Comparison of ENCODE assay signal across 16 cellular contexts in genomic region chr5:88956416-88956815, GRCh38.
"Had no signal": no experiment of that assay in that cellular context is flagged by ENCODE, and none has a peak within 500 bp of the region (broad histone marks: within the 10 kb centered on the region; RNA-seq: fewer than 3 reads in every experiment).

No MANE protein-coding gene starts in this region.

- H3K4me1 ChIP-seq: lower lobe of right lung had no signal

- H3K36me3 ChIP-seq: cardiac muscle cell, lower lobe of right lung, tibial artery had no signal

- H3K4me3 ChIP-seq: cardiac muscle cell, lower lobe of right lung, tibial artery had no signal

- H3K27ac ChIP-seq: cardiac muscle cell, lower lobe of right lung, tibial artery had no signal

- ATAC-seq: lower lobe of right lung; natural killer cell; stimulated activated naive CD8-positive, alpha-beta T cell treated with anti-CD3 and anti-CD28 coated beads, Interleukin-15, amount 100 ng/mL, for 72 hours had no signal

- H3K27me3 ChIP-seq: cardiac muscle cell, tibial artery had no signal

- FAIRE-seq: kidney had no signal

- DNase-seq: activated CD4-positive, alpha-beta T cell treated with anti-CD3 and anti-CD28 coated beads, Interleukin-2, amount 50 U/mL, for 4 hours; activated CD8-positive, alpha-beta memory T cell treated with anti-CD3 and anti-CD28 coated beads for 24 hours; activated CD8-positive, alpha-beta memory T cell treated with anti-CD3 and anti-CD28 coated beads, Interleukin-2, amount 50 U/mL, for 4 hours; activated naive CD4-positive, alpha-beta T cell; activated T-cell treated with anti-CD3 and anti-CD28 coated beads, Interleukin-2, amount 50 U/mL, for 24 hours; cortex of kidney; erythroblast; foreskin fibroblast; kidney; lower lobe of right lung; natural killer cell; stimulated activated CD4-positive, alpha-beta T cell treated with anti-CD3 and anti-CD28 coated beads, Interleukin-4, amount 100 ng/mL, for 4 hours; stimulated activated naive CD8-positive, alpha-beta T cell treated with anti-CD3 and anti-CD28 coated beads, Interleukin-15, amount 100 ng/mL, for 72 hours; T-helper 9 cell; tibial artery had no signal

- H3K9me3 ChIP-seq: lower lobe of right lung, tibial artery had no signal
